ENCODE assay signal across 16 cellular contexts in the genomic region with DNA sequence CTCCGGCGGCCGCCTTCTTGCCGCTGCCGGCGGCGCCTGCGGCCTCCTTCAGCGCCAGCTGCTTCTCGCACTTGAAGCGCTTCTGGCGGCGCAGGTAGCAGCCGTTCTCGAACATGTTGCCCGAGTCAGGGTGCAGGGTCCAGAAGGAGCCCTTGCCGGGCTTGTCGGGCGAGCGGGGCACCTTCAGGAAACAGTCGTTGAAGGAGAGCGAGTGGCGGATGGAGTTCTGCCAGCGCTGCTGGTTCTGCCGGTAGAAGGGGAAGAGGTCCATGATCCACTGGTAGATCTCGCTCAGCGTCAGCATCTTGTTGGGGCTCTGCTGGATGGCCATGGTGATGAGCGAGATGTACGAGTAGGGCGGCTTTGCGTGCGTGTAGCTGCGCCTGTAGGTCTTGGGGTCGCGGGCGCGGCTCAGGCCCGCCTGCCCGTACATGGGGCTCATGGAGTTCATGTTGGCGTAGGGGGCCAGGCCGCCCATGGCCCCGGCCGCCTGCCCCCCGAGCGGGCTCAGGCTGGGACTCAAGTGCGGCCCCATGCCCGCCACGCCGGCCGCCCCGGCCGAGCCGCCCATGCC. TPM values are rescaled to one million over a fixed set of nuclear protein-coding genes. Genes with fewer than 3 reads are reported as not detected.
DNase-seq lines count a peak whose midpoint lies in the region; ATAC-seq and TF ChIP-seq lines count a peak whose summit lies in the region.
"Had no signal": no experiment of that assay in that cellular context is flagged by ENCODE, and none has a peak within 500 bp of the region (broad histone marks: within the 10 kb centered on the region; RNA-seq: fewer than 3 reads in every experiment).

No MANE protein-coding gene starts in this region.

- no peaks in the 10 kb centered on the region for H3K36me3 Mint-ChIP-seq in activated CD4-positive, alpha-beta T cell treated with anti-CD3 and anti-CD28 coated beads, Interleukin-2, amount 10 ng/mL, durations not matched to agents 7 days and 5 days (ENCODE audit: low read depth)

- ATAC-seq in lower lobe of right lung (no peak), esophagus mucosa (no peak), HG03196 (IDR thresholded peaks at IDR 0.05; ENCODE audit: unreplicated experiment) (no peak)
- ATAC-seq: SK-N-SH treated with all-trans-retinoic acid at 6 μM for 48 hours had no signal

- H3K36me3 ChIP-seq in mammary epithelial cell (ENCODE audit: insufficient read depth, low read length), result no peaks in the 10 kb centered on the region
- H3K36me3 ChIP-seq in lower lobe of right lung, result no peaks in the 10 kb centered on the region
- no peaks in the 10 kb centered on the region for H3K36me3 ChIP-seq in suprapubic skin
- no peaks in the 10 kb centered on the region for H3K36me3 ChIP-seq in spleen

- peaks cover 75% of the 10 kb centered on the region for H3K27me3 Mint-ChIP-seq in activated CD4-positive, alpha-beta T cell treated with anti-CD3 and anti-CD28 coated beads, Interleukin-2, amount 10 ng/mL, durations not matched to agents 7 days and 5 days

- H3K9me3 Mint-ChIP-seq in activated CD4-positive, alpha-beta T cell treated with anti-CD3 and anti-CD28 coated beads, Interleukin-2, amount 10 ng/mL, durations not matched to agents 7 days and 5 days, result no peaks in the 10 kb centered on the region
- H3K9me3 Mint-ChIP-seq: activated B cell treated with CpG ODN at 0.5 μM for 24 hours had no signal

- peak overlapping the region; percentile 95 for H3K4me2 ChIP-seq in mammary epithelial cell (ENCODE audit: insufficient read depth, low read depth, low read length)

- H3K9me3 ChIP-seq in mammary epithelial cell (replicated peaks; ENCODE audit: insufficient read depth, low read length), result no peaks in the 10 kb centered on the region
- H3K9me3 ChIP-seq in lower lobe of right lung, result no peaks in the 10 kb centered on the region
- H3K9me3 ChIP-seq in suprapubic skin, result no peaks in the 10 kb centered on the region
- peaks cover 0 to 4% (median 0%) of the 10 kb centered on the region in 8 donors for H3K9me3 ChIP-seq in spleen

- TF ChIP-seq POLR2A in suprapubic skin (IDR thresholded peaks at IDR 0.05) (no peak), spleen (IDR thresholded peaks at IDR 0.05) (no peak)

- WGBS in mammary epithelial cell (ENCODE audit: low coverage, missing lambda C conversion rate), result 36% methylated on average over 19 of the region's 53 CpGs
- whole genome bisulfite sequencing in suprapubic skin, result 5% methylated on average over 12 of the region's 53 CpGs
- WGBS in spleen, 5 donors, result 4 to 16% (median 7%) methylated on average over 27 to 53 of the region's 53 CpGs

- BruUV-seq in mammary epithelial cell (replicated peaks; lab: Mats Ljungman, UMichigan), result no TSS peak

- no peaks in the 10 kb centered on the region for H3K4me1 Mint-ChIP-seq in activated CD4-positive, alpha-beta T cell treated with anti-CD3 and anti-CD28 coated beads, Interleukin-2, amount 10 ng/mL, durations not matched to agents 7 days and 5 days

- no peak overlapping the region for H3K9ac ChIP-seq in mammary epithelial cell (ENCODE audit: insufficient read depth, low read length)

- POLR2A ChIA-PET in activated CD4-positive, alpha-beta T cell treated with anti-CD3 and anti-CD28 coated beads, Interleukin-2, amount 10 ng/mL, durations not matched to agents 7 days and 5 days (lab: Charles Lee), result no interaction called here

- H3K27me3 ChIP-seq in mammary epithelial cell (ENCODE audit: insufficient read depth, low read length) (peaks cover 67% of the 10 kb centered on the region), lower lobe of right lung (ENCODE audit: low read depth) (peaks cover 95% of the 10 kb centered on the region), suprapubic skin (peaks cover 100% of the 10 kb centered on the region), spleen (replicated peaks in 1 of 7) (peaks cover 9 to 100% (median 97%) of the 10 kb centered on the region in 7 donors)

- intact Hi-C loops in mammary epithelial cell (cut with micrococcal nuclease), result no loop called here
- intact Hi-C loops in lower lobe of right lung (cut with DNase I), result no loop called here
- intact Hi-C loops in spleen (cut with DNase I; ENCODE audit: low total_unique reads), result no loop called here

- peak overlapping the region in 1 of 3 experiments; percentile 61 for H3K4me3 ChIP-seq in mammary epithelial cell (replicated peaks in 1 of 3; ENCODE audit: insufficient read depth in 1 of 3, low read depth in 2 of 3, low read length in 3 of 3)
- peak overlapping the region; percentile 56 for H3K4me3 ChIP-seq in lower lobe of right lung
- peak overlapping the region; percentile 27 for H3K4me3 ChIP-seq in suprapubic skin
- H3K4me3 ChIP-seq in spleen, result peak overlapping the region in 4 of 8 donors; percentile 12 to 52 (median 18)

- no peak overlapping the region for H3K4me3 Mint-ChIP-seq in activated CD4-positive, alpha-beta T cell treated with anti-CD3 and anti-CD28 coated beads, Interleukin-2, amount 10 ng/mL, durations not matched to agents 7 days and 5 days
- H3K4me3 Mint-ChIP-seq: activated B cell treated with CpG ODN at 0.5 μM for 24 hours, IgD-negative memory B cell had no signal

- H3K27ac ChIP-seq in mammary epithelial cell (ENCODE audit: insufficient read depth, low read depth, low read length) (no peak overlapping the region), lower lobe of right lung (peak overlapping the region; percentile 89), suprapubic skin (no peak overlapping the region), spleen (no peak overlapping the region)

- CTCF ChIA-PET in activated CD4-positive, alpha-beta T cell treated with anti-CD3 and anti-CD28 coated beads, Interleukin-2, amount 10 ng/mL, durations not matched to agents 7 days and 5 days (lab: Charles Lee), result no interaction called here
- CTCF ChIA-PET in mammary epithelial cell (lab: Charles Lee; ENCODE audit: low non-redundant PET), result no interaction called here

- no peak for TF ChIP-seq CTCF in mammary epithelial cell (conservative IDR thresholded peaks at IDR 0.05 in 1 of 2, IDR thresholded peaks at IDR 0.05 in 1 of 2; ENCODE audit: extremely low read depth in 1 of 2, insufficient read depth in 1 of 2, low read depth in 1 of 2, low read length in 2 of 2)
- no peak for TF ChIP-seq CTCF in lower lobe of right lung (IDR thresholded peaks at IDR 0.05)
- no peak for TF ChIP-seq CTCF in suprapubic skin (IDR thresholded peaks at IDR 0.05)
- no peak for TF ChIP-seq CTCF in spleen (IDR thresholded peaks at IDR 0.05 in 8 of 11, conservative IDR thresholded peaks at IDR 0.05 in 3 of 11)

- in situ Hi-C loops in mammary epithelial cell (cut with MboI; ENCODE audit: low sequenced_read_pairs in 2 of 2), result loop anchor here in 1 of 2 donors (10.0 kb wide), 1 partner anchor 248 kb away; no protein-coding TSS in a partner anchor

- TF ChIP-seq EP300 in suprapubic skin (IDR thresholded peaks at IDR 0.05), result no peak

- H3K79me2 ChIP-seq in mammary epithelial cell (ENCODE audit: insufficient read depth, low read length), result no peaks in the 10 kb centered on the region

- peaks cover 32% of the 10 kb centered on the region for H3K4me1 ChIP-seq in mammary epithelial cell (ENCODE audit: insufficient read depth, low read length)
- peaks cover 16% of the 10 kb centered on the region for H3K4me1 ChIP-seq in lower lobe of right lung
- H3K4me1 ChIP-seq in suprapubic skin, result peaks cover 44% of the 10 kb centered on the region
- H3K4me1 ChIP-seq in spleen, result peaks cover 6 to 67% (median 39%) of the 10 kb centered on the region in 6 donors

- peak overlapping the region; percentile 36 for H3K27ac Mint-ChIP-seq in activated CD4-positive, alpha-beta T cell treated with anti-CD3 and anti-CD28 coated beads, Interleukin-2, amount 10 ng/mL, durations not matched to agents 7 days and 5 days
- H3K27ac Mint-ChIP-seq: activated B cell treated with CpG ODN at 0.5 μM for 24 hours, IgD-negative memory B cell had no signal

- H2AFZ ChIP-seq in mammary epithelial cell (ENCODE audit: low read depth, low read length), result peak overlapping the region; percentile 62

- no peaks in the 10 kb centered on the region for H4K20me1 ChIP-seq in mammary epithelial cell (ENCODE audit: insufficient read depth, low read length)

- DNase-seq in activated CD4-positive, alpha-beta T cell treated with anti-CD3 and anti-CD28 coated beads, Interleukin-2, amount 10 ng/mL, durations not matched to agents 7 days and 5 days, result no peak
- DNase-seq in activated CD4-positive, alpha-beta T cell treated with anti-CD3 and anti-CD28 coated beads for 4 hours, result no peak
- no peak for DNase-seq in mammary epithelial cell
- no peak for DNase-seq in lower lobe of right lung
- DNase-seq in suprapubic skin (ENCODE audit: low spot score in 2 of 2), result no peak
- DNase-seq in spleen, result no peak
- DNase-seq: activated B cell treated with CpG ODN at 0.5 μM for 24 hours; amygdala; NCI-H1417 treated with DMSO at 0.1 percent for 48 hours; NK-92 treated with Interleukin-12 subunit alpha and Interleukin-12 subunit beta, amount 100 ng/mL, for 24 hours; nucleus accumbens had no signal

- dilution Hi-C loops in mammary epithelial cell (cut with HindIII; ENCODE audit: low sequenced_read_pairs), result no loop called here

RNA-seq across cellular contexts. Expression of a gene that starts 1.9 kb away (rescaled TPM):
- total RNA-seq in activated CD4-positive, alpha-beta T cell treated with anti-CD3 and anti-CD28 coated beads, Interleukin-2, amount 10 ng/mL, durations not matched to agents 7 days and 5 days, result not detected
- total RNA-seq in mammary epithelial cell (1 to 10 TPM in 1 of 2 donors, not detected in 1; 1.0 TPM), lower lobe of right lung (23.5 TPM), suprapubic skin (not detected), spleen (not detected), esophagus mucosa (0.16 TPM)
- polyA plus RNA-seq in mammary epithelial cell (1.0 TPM), spleen (not detected)
- 0.93 TPM for polyA minus RNA-seq in mammary epithelial cell
- total RNA-seq: activated B cell treated with CpG ODN at 0.5 μM for 24 hours, frontal cortex had no signal
- polyA plus RNA-seq: IgD-negative memory B cell had no signal

Comparison
In these comparisons a context has a peak if more than half of its experiments do, and no peak if none do; other contexts are left out.
1. RNA of a gene that starts 1.9 kb away (total RNA-seq): 23.5 TPM in lower lobe of right lung (single experiment); 1.0 TPM in mammary epithelial cell, 0.16 TPM in esophagus mucosa (single experiment), not detected in activated CD4-positive, alpha-beta T cell treated with anti-CD3 and anti-CD28 coated beads, Interleukin-2, amount 10 ng/mL, durations not matched to agents 7 days and 5 days, not detected in suprapubic skin and not detected in spleen; every median in the first group is over 10 times any median in the second.